16 cellular contexts compared by ENCODE assay signal in the genomic region with DNA sequence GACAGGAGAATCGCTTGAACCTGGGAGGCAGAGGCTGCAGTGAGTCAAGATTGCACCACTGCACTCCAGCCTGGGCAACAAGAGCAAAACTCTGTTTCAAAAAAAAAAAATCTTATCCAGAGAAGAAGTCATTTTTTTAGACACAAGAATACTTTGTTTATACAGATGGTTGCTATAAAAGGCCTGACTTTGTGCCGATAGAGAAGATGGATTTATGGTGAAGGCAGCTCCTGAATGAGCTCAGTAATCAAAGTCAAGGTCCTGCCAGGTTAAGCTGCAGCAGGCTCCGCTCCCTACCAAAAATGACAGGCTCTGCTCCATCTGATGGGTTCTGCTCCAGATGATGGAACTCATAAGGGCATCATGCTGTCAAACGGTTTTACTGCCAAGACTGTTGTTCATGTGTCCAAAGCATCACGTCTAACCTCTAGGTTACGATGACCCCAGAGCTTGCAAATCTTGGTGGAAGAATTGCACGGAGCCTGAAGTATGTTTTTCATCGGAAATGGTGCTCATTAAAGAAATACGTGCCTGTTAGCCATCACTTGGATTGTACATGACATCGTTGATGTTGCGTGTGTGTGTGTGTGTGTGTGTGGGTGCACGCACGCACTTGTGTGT. TPM values are rescaled to one million over a fixed set of nuclear protein-coding genes. Genes with fewer than 3 reads are reported as not detected.
DNase-seq lines count a peak whose midpoint lies in the region; ATAC-seq, FAIRE-seq and TF ChIP-seq lines count a peak whose summit lies in the region.
"Had no signal": no experiment of that assay in that cellular context is flagged by ENCODE, and none has a peak within 500 bp of the region (broad histone marks: within the 10 kb centered on the region; RNA-seq: fewer than 3 reads in every experiment).

No MANE protein-coding gene starts in this region.

- no peak overlapping the region for H3K4me3 ChIP-seq in heart left ventricle
- no peak overlapping the region for H3K4me3 ChIP-seq in kidney (ENCODE audit: low read length in 2 of 2)
- H3K4me3 ChIP-seq in vagina: no peak overlapping the region
- H3K4me3 ChIP-seq: gastrocnemius medialis, spleen, stomach had no signal

- no peak for TF ChIP-seq CTCF in heart left ventricle (IDR thresholded peaks at IDR 0.05)
- TF ChIP-seq CTCF in kidney (IDR thresholded peaks at IDR 0.05; ENCODE audit: borderline replicate concordance, extremely low read depth, insufficient read depth): no peak
- no peak for TF ChIP-seq CTCF in vagina (IDR thresholded peaks at IDR 0.05)

- no peak for DNase-seq in heart left ventricle
- no peak for DNase-seq in cardiac septum (ENCODE audit: low spot score)
- peak; percentile 92 for DNase-seq in dedifferentiated amniotic fluid mesenchymal stem cell (ENCODE audit: extremely low spot score)
- peak; percentile 14 for DNase-seq in kidney
- DNase-seq in vagina (ENCODE audit: extremely low spot score in 2 of 2): no peak
- DNase-seq in stimulated activated naive CD4-positive, alpha-beta T cell treated with Interleukin-2 at 50 U/mL for 16 hours (lab: John Stamatoyannopoulos, UW): no peak
- DNase-seq: activated CD4-positive, alpha-beta T cell treated with anti-CD3 and anti-CD28 coated beads, Interleukin-2, amount 50 U/mL, for 48 hours; anterior cingulate cortex; gastrocnemius medialis; immature natural killer cell; NCI-H446; spleen; stomach had no signal

- intact Hi-C loops in heart left ventricle (cut with DNase I): no loop called here
- intact Hi-C loops in cardiac septum (cut with DNase I): no loop called here
- intact Hi-C loops in kidney (cut with DNase I): no loop called here
- intact Hi-C loops in vagina (cut with DNase I): no loop called here

- WGBS in heart left ventricle, 4 donors: 67 to 71% (median 68%) methylated on average over 13 of the region's 13 CpGs

- H3K9ac ChIP-seq in kidney (ENCODE audit: low read length in 2 of 2): no peak overlapping the region

- H3K27me3 ChIP-seq in heart left ventricle (no peaks in the 10 kb centered on the region), vagina (no peaks in the 10 kb centered on the region)
- H3K27me3 ChIP-seq: gastrocnemius medialis, stomach had no signal

- H3K9me3 ChIP-seq in heart left ventricle: peaks cover 0 to 12% (median 4%) of the 10 kb centered on the region in 12 donors
- no peaks in the 10 kb centered on the region for H3K9me3 ChIP-seq in kidney (ENCODE audit: control insufficient read depth in 1 of 2, low read length in 2 of 2)
- H3K9me3 ChIP-seq in vagina: peaks cover 3% of the 10 kb centered on the region
- H3K9me3 ChIP-seq: gastrocnemius medialis had no signal

- no peak for FAIRE-seq in kidney (lab: Jason Lieb, UNC)
- FAIRE-seq: A204.1 had no signal

- ATAC-seq in heart left ventricle: no peak
- ATAC-seq in HG03175 (IDR thresholded peaks at IDR 0.05; ENCODE audit: unreplicated experiment): no peak
- no peak for ATAC-seq in HG03460 (IDR thresholded peaks at IDR 0.05; ENCODE audit: unreplicated experiment)
- ATAC-seq: gastrocnemius medialis had no signal

- peaks cover 0 to 55% (median 29%) of the 10 kb centered on the region in 12 donors for H3K4me1 ChIP-seq in heart left ventricle
- H3K4me1 ChIP-seq in kidney (ENCODE audit: control insufficient read depth in 1 of 2, insufficient read depth in 1 of 2, low read depth in 1 of 2, low read length in 2 of 2): peaks cover 0 to 5% of the 10 kb centered on the region in 2 donors
- H3K4me1 ChIP-seq in vagina: peaks cover 61% of the 10 kb centered on the region
- H3K4me1 ChIP-seq: gastrocnemius medialis had no signal

- no peaks in the 10 kb centered on the region for H3K36me3 ChIP-seq in heart left ventricle
- no peaks in the 10 kb centered on the region for H3K36me3 ChIP-seq in kidney (ENCODE audit: control insufficient read depth in 1 of 2, insufficient read depth in 2 of 2, low read length in 2 of 2)
- H3K36me3 ChIP-seq in vagina: no peaks in the 10 kb centered on the region
- H3K36me3 ChIP-seq: gastrocnemius medialis, spleen, stomach had no signal

- TF ChIP-seq POLR2A in heart left ventricle (IDR thresholded peaks at IDR 0.05): no peak
- TF ChIP-seq POLR2A in vagina (IDR thresholded peaks at IDR 0.05): no peak

- H3K27ac ChIP-seq in heart left ventricle: peak overlapping the region in 8 of 12 donors; percentile 40 to 89 (median 74)
- no peak overlapping the region for H3K27ac ChIP-seq in kidney (ENCODE audit: low read depth in 2 of 2, low read length in 2 of 2)
- H3K27ac ChIP-seq in vagina: peak overlapping the region; percentile 53
- H3K27ac ChIP-seq: gastrocnemius medialis, spleen had no signal

RNA-seq across cellular contexts. Expression of gene PTGIS, which starts 19.1 kb away (rescaled TPM):
- 10 to 100 TPM; 11.9 to 95.2 (median 22.0) TPM for total RNA-seq in heart left ventricle
- 1 to 10 TPM; 5.3 to 7.3 TPM for polyA plus RNA-seq in heart left ventricle
- 37.6 TPM for total RNA-seq in cardiac septum
- total RNA-seq in kidney: 24.1 TPM
- 3.1 TPM for polyA plus RNA-seq in kidney (ENCODE audit: insufficient read depth, low read depth, low replicate concordance)
- total RNA-seq in vagina: 51.1 TPM
- polyA plus RNA-seq: immature natural killer cell had no signal

Comparison
In these comparisons a context has a peak if more than half of its experiments do, and no peak if none do; other contexts are left out.
1. DNase-seq: peak in dedifferentiated amniotic fluid mesenchymal stem cell (single experiment) and kidney (single experiment); none in heart left ventricle (0 of 5), cardiac septum (single experiment), vagina (0 of 2) and stimulated activated naive CD4-positive, alpha-beta T cell treated with Interleukin-2 at 50 U/mL for 16 hours (single experiment).
2. H3K27ac ChIP-seq: peak in heart left ventricle (8 of 12) and vagina (single experiment); none in kidney (0 of 2).